26 cellular contexts compared by ENCODE assay signal in genomic region chr10:61814160-61814559, GRCh38.
DNase-seq lines count a peak whose midpoint lies in the region; ATAC-seq, FAIRE-seq and TF ChIP-seq lines count a peak whose summit lies in the region.
"Had no signal": no experiment of that assay in that cellular context is flagged by ENCODE, and none has a peak within 500 bp of the region (broad histone marks: within the 10 kb centered on the region; RNA-seq: fewer than 3 reads in every experiment).

No MANE protein-coding gene starts in this region.

- H3K4me1 ChIP-seq in HepG2 (ENCODE audit: insufficient read depth, low read length) (no peaks in the 10 kb centered on the region), right lobe of liver (no peaks in the 10 kb centered on the region), IMR-90 (ENCODE audit: control insufficient read depth, insufficient read depth, low read length) (no peaks in the 10 kb centered on the region), K562 (replicated peaks in 1 of 2; ENCODE audit: control insufficient read depth in 2 of 2, insufficient read depth in 2 of 2, low read length in 2 of 2) (peaks cover 8 to 18% of the 10 kb centered on the region in 2 experiments; a peak in 3 of 5 replicates)
- H3K4me1 ChIP-seq: BLaER1 treated with 17β-estradiol and CSF1 and Interleukin-3, amounts not matched to agents 10 nM and 100 nM had no signal

- POLR2A ChIA-PET in HepG2 (lab: Yijun Ruan, JAX) (no interaction called here), IMR-90 (lab: Charles Lee; ENCODE audit: unreplicated experiment) (no interaction called here), K562 (lab: Yijun Ruan, JAX) (interaction anchor here (1.6 to 1.7 kb wide), 2 partner anchors 9 to 16 kb away, joined by 6 to 8 read pairs; no protein-coding TSS in a partner anchor)

- TF ChIP-seq CTCF in HepG2 (CRISPR knock-in tag; IDR thresholded peaks at IDR 0.05) (no peak), right lobe of liver (IDR thresholded peaks at IDR 0.05) (no peak), IMR-90 (conservative IDR thresholded peaks at IDR 0.05; ENCODE audit: low read depth, low read length) (no peak), K562 (IDR thresholded peaks at IDR 0.05 in 2 of 3, conservative IDR thresholded peaks at IDR 0.05 in 1 of 3; ENCODE audit: insufficient read depth in 2 of 3, low read depth in 1 of 3, low read length in 3 of 3) (no peak)

- ATAC-seq in HepG2 (no peak), right lobe of liver (no peak), IMR-90 (ENCODE audit: low read depth) (no peak), K562 (no peak)
- ATAC-seq in stimulated activated memory B cell treated with anti-CD40 and anti-IgM and Interleukin-4, amounts not matched to agents 10 μg/mL and 1 μg/mL and 100 μg/mL, for 72 hours = peak; percentile 8
- ATAC-seq: CD8-positive, alpha-beta T cell; GM12878 had no signal

- H3K27ac ChIP-seq in HepG2 (ENCODE audit: extremely low read length, insufficient read depth, low read length) (no peak overlapping the region), right lobe of liver (no peak overlapping the region), IMR-90 (ENCODE audit: insufficient read depth, low read length) (no peak overlapping the region), K562 (ENCODE audit: extremely low read depth, low read depth, low read length) (no peak overlapping the region)
- H3K27ac ChIP-seq: BLaER1 treated with 17β-estradiol and CSF1 and Interleukin-3, amounts not matched to agents 10 nM and 100 nM; C4-2B had no signal

- H2BK20ac ChIP-seq in IMR-90 (ENCODE audit: low read depth, low read length) = no peak overlapping the region

- H3K36me3 Mint-ChIP-seq in stimulated activated memory B cell treated with anti-CD40 and anti-IgM and Interleukin-4, amounts not matched to agents 10 μg/mL and 1 μg/mL and 100 μg/mL, for 72 hours = no peaks in the 10 kb centered on the region
- H3K36me3 Mint-ChIP-seq: CD8-positive, alpha-beta T cell had no signal

- H3K4me2 ChIP-seq in HepG2 (ENCODE audit: low read depth, low read length) (no peak overlapping the region), IMR-90 (ENCODE audit: low read depth, low read length) (no peak overlapping the region), K562 (ENCODE audit: insufficient read depth, low read length) (no peak overlapping the region)
- H3K4me2 ChIP-seq: BLaER1 treated with 17β-estradiol and CSF1 and Interleukin-3, amounts not matched to agents 10 nM and 100 nM had no signal

- BruUV-seq in HepG2 (replicated peaks; lab: Mats Ljungman, UMichigan) (no TSS peak), IMR-90 (replicated peaks; lab: Mats Ljungman, UMichigan) (no TSS peak), K562 (replicated peaks; lab: Mats Ljungman, UMichigan) (no TSS peak)

- no peaks in the 10 kb centered on the region for H3K9me3 ChIP-seq in HepG2 (ENCODE audit: low read length)
- H3K9me3 ChIP-seq in right lobe of liver = no peaks in the 10 kb centered on the region
- H3K9me3 ChIP-seq in IMR-90 (ENCODE audit: control insufficient read depth, insufficient read depth, low read length) = no peaks in the 10 kb centered on the region
- H3K9me3 ChIP-seq in K562 (replicated peaks; ENCODE audit: control insufficient read depth, insufficient read depth, low read depth, low read length) = no peaks in the 10 kb centered on the region
- H3K9me3 ChIP-seq: BLaER1 treated with 17β-estradiol and CSF1 and Interleukin-3, amounts not matched to agents 10 nM and 100 nM had no signal

- H3K23ac ChIP-seq in IMR-90 (ENCODE audit: low read depth, low read length) = no peak overlapping the region

- no peak overlapping the region for H2BK15ac ChIP-seq in IMR-90 (ENCODE audit: low read depth, low read length)

- H2AFZ ChIP-seq in HepG2 (ENCODE audit: low read length) (no peak overlapping the region), IMR-90 (replicated peaks; ENCODE audit: low read length, poor library complexity) (no peak overlapping the region), K562 (ENCODE audit: low read depth, low read length) (no peak overlapping the region)

- H3K79me2 ChIP-seq in HepG2 (ENCODE audit: insufficient read depth, low read length) = no peaks in the 10 kb centered on the region
- H3K79me2 ChIP-seq in K562 (ENCODE audit: control insufficient read depth, insufficient read depth, low read length) = no peaks in the 10 kb centered on the region

- no peak overlapping the region for H2AK5ac ChIP-seq in IMR-90 (ENCODE audit: low read depth, low read length)

- TF ChIP-seq EP300 in HepG2 (IDR thresholded peaks at IDR 0.05; ENCODE audit: low read depth in 2 of 2, low read length in 2 of 2) = no peak
- no peak for TF ChIP-seq EP300 in HepG2 (CRISPR knock-in tag; IDR thresholded peaks at IDR 0.05; ENCODE audit: borderline replicate concordance)
- TF ChIP-seq EP300 in K562 (IDR thresholded peaks at IDR 0.05; ENCODE audit: low read length) = no peak

- H3K56ac ChIP-seq in IMR-90 (ENCODE audit: extremely low read depth, insufficient read depth, low read length) = no peak overlapping the region

- H4K5ac ChIP-seq in IMR-90 (ENCODE audit: low read depth, low read length) = no peak overlapping the region

- H3K27me3 Mint-ChIP-seq in stimulated activated memory B cell treated with anti-CD40 and anti-IgM and Interleukin-4, amounts not matched to agents 10 μg/mL and 1 μg/mL and 100 μg/mL, for 72 hours = no peaks in the 10 kb centered on the region
- H3K27me3 Mint-ChIP-seq: B cell; CD4-positive, alpha-beta T cell had no signal

- H4K20me1 ChIP-seq in HepG2 (ENCODE audit: insufficient read depth, low read length) (no peaks in the 10 kb centered on the region), IMR-90 (ENCODE audit: insufficient read depth, low read length) (no peaks in the 10 kb centered on the region), K562 (replicated peaks; ENCODE audit: control insufficient read depth, insufficient read depth, low read length) (no peaks in the 10 kb centered on the region)
- H4K20me1 ChIP-seq: BLaER1 treated with 17β-estradiol and CSF1 and Interleukin-3, amounts not matched to agents 10 nM and 100 nM had no signal

- DNase-seq in HepG2 (ENCODE audit: low spot score) = no peak
- DNase-seq in right lobe of liver = no peak
- no peak for DNase-seq in IMR-90
- DNase-seq in K562 (ENCODE audit: extremely low read depth in 1 of 4, low spot score in 3 of 4) = no peak
- no peak for DNase-seq in NCI-H526 (lab: John Stamatoyannopoulos, UW)
- no peak for DNase-seq in amygdala (lab: John Stamatoyannopoulos, UW)
- DNase-seq in GM12892 (ENCODE audit: insufficient read length) = no peak
- DNase-seq: 8988T; AML-193; CD4-positive, alpha-beta T cell; CD8-positive, alpha-beta T cell; COR-L47; DMS 273 treated with DMSO at 0.1 percent for 48 hours; DMS153; DMS53; DMS79; DND-41; EL; GDM1 had no signal

- H3K9me3 Mint-ChIP-seq in stimulated activated memory B cell treated with anti-CD40 and anti-IgM and Interleukin-4, amounts not matched to agents 10 μg/mL and 1 μg/mL and 100 μg/mL, for 72 hours = no peaks in the 10 kb centered on the region
- H3K9me3 Mint-ChIP-seq: CD4-positive, alpha-beta T cell; CD8-positive, alpha-beta T cell had no signal

- no peak overlapping the region for H3K14ac ChIP-seq in IMR-90 (replicated peaks; ENCODE audit: low read depth, low read length)

- no peaks in the 10 kb centered on the region for H3K27me3 ChIP-seq in HepG2 (ENCODE audit: control insufficient read depth in 1 of 2, insufficient read depth in 2 of 2, low read length in 2 of 2)
- H3K27me3 ChIP-seq in right lobe of liver = no peaks in the 10 kb centered on the region
- no peaks in the 10 kb centered on the region for H3K27me3 ChIP-seq in IMR-90 (ENCODE audit: control insufficient read depth, insufficient read depth, low read length)
- no peaks in the 10 kb centered on the region for H3K27me3 ChIP-seq in K562 (ENCODE audit: control insufficient read depth in 2 of 2, insufficient read depth in 2 of 2, low read length in 2 of 2)
- H3K27me3 ChIP-seq: BLaER1 treated with 17β-estradiol and CSF1 and Interleukin-3, amounts not matched to agents 10 nM and 100 nM had no signal

- TF ChIP-seq RAD21 in HepG2 (CRISPR knock-in tag; IDR thresholded peaks at IDR 0.05) = no peak
- TF ChIP-seq RAD21 in IMR-90 (IDR thresholded peaks at IDR 0.05; ENCODE audit: low read length) = no peak
- TF ChIP-seq RAD21 in K562 (CRISPR knock-in tag; conservative IDR thresholded peaks at IDR 0.05 in 1 of 2, IDR thresholded peaks at IDR 0.05 in 1 of 2) = no peak

- no peak overlapping the region for H3K4me3 Mint-ChIP-seq in stimulated activated memory B cell treated with anti-CD40 and anti-IgM and Interleukin-4, amounts not matched to agents 10 μg/mL and 1 μg/mL and 100 μg/mL, for 72 hours
- H3K4me3 Mint-ChIP-seq: B cell; CD4-positive, alpha-beta T cell; CD8-positive, alpha-beta T cell had no signal

- WGBS in HepG2 (ENCODE audit: low lambda C conversion rate) = 59% methylated on average over 2 of the region's 2 CpGs
- WGBS in right lobe of liver (ENCODE audit: insufficient coverage, low coverage, low lambda C conversion rate, missing lambda C conversion rate) = 67% methylated on average over 2 of the region's 2 CpGs
- WGBS in IMR-90 (ENCODE audit: extremely low coverage in 2 of 2, insufficient read length in 1 of 2), 2 experiments = 100% methylated on average over 1 of the region's 2 CpGs; no CpG with 5 or more reads in 1 of the 2 experiments
- WGBS in K562 (ENCODE audit: insufficient coverage, low coverage, missing lambda C conversion rate) = 80% methylated on average over 2 of the region's 2 CpGs

- no peak overlapping the region for H3K18ac ChIP-seq in IMR-90 (ENCODE audit: low read depth, low read length)

- no peaks in the 10 kb centered on the region for H3K79me1 ChIP-seq in IMR-90 (ENCODE audit: low read depth in 1 of 2, low read length in 2 of 2)

- no peak overlapping the region for H2BK120ac ChIP-seq in IMR-90 (ENCODE audit: low read depth, low read length)

- CTCF ChIA-PET in HepG2 (lab: Yijun Ruan, JAX; ENCODE audit: low intra/inter-chr PET ratio, low total read pairs) (no interaction called here), IMR-90 (lab: Yijun Ruan, JAX) (no interaction called here), K562 (lab: Yijun Ruan, JAX; ENCODE audit: low intra/inter-chr PET ratio) (no interaction called here)

- no peak for FAIRE-seq in HepG2 (lab: Jason Lieb, UNC)
- no peak for FAIRE-seq in K562 (lab: Jason Lieb, UNC)
- FAIRE-seq in GM12892 (lab: Jason Lieb, UNC) = no peak
- FAIRE-seq: A204.1, GM12878, GM19239 had no signal

- H3K36me3 ChIP-seq in HepG2 (replicated peaks in 1 of 2; ENCODE audit: control insufficient read depth in 1 of 2, insufficient read depth in 2 of 2, low read length in 2 of 2) (no peaks in the 10 kb centered on the region), right lobe of liver (no peaks in the 10 kb centered on the region), IMR-90 (ENCODE audit: control insufficient read depth, insufficient read depth, low read length) (no peaks in the 10 kb centered on the region), K562 (ENCODE audit: control insufficient read depth, insufficient read depth, low read length) (no peaks in the 10 kb centered on the region)
- H3K36me3 ChIP-seq: BLaER1 treated with 17β-estradiol and CSF1 and Interleukin-3, amounts not matched to agents 10 nM and 100 nM had no signal

- in situ Hi-C loops in HepG2 (cut with HindIII; ENCODE audit: extremely low pct_ligation_motif_present, low pct_unique_long_range_greater_than_20kb) = no loop called here
- in situ Hi-C loops in IMR-90 (cut with MboI; ENCODE audit: low sequenced_read_pairs) = no loop called here
- in situ Hi-C loops in K562 (cut with MboI) = no loop called here

- H3K27ac Mint-ChIP-seq in stimulated activated memory B cell treated with anti-CD40 and anti-IgM and Interleukin-4, amounts not matched to agents 10 μg/mL and 1 μg/mL and 100 μg/mL, for 72 hours = no peak overlapping the region
- H3K27ac Mint-ChIP-seq: B cell; CD4-positive, alpha-beta T cell; CD8-positive, alpha-beta T cell had no signal

- H3K4me1 Mint-ChIP-seq in stimulated activated memory B cell treated with anti-CD40 and anti-IgM and Interleukin-4, amounts not matched to agents 10 μg/mL and 1 μg/mL and 100 μg/mL, for 72 hours = peaks cover 12% of the 10 kb centered on the region
- H3K4me1 Mint-ChIP-seq: B cell had no signal

- H3K4me3 ChIP-seq in HepG2 (replicated peaks in 1 of 3; ENCODE audit: insufficient read depth in 1 of 3, low read depth in 2 of 3, low read length in 3 of 3) = no peak overlapping the region
- H3K4me3 ChIP-seq in right lobe of liver = no peak overlapping the region
- no peak overlapping the region for H3K4me3 ChIP-seq in IMR-90 (ENCODE audit: insufficient read depth, low read depth, low read length)
- H3K4me3 ChIP-seq in K562 = no peak overlapping the region
- H3K4me3 ChIP-seq: BLaER1 treated with 17β-estradiol and CSF1 and Interleukin-3, amounts not matched to agents 10 nM and 100 nM; GM12878 had no signal

- no peak overlapping the region for H2AK9ac ChIP-seq in IMR-90 (replicated peaks; ENCODE audit: low read depth, low read length, poor library complexity)

- no peak for TF ChIP-seq POLR2A in HepG2 (IDR thresholded peaks at IDR 0.05; ENCODE audit: insufficient read depth in 1 of 2, low read depth in 2 of 2, low read length in 2 of 2)
- no peak for TF ChIP-seq POLR2A in right lobe of liver (IDR thresholded peaks at IDR 0.05)
- no peak for TF ChIP-seq POLR2A in IMR-90 (IDR thresholded peaks at IDR 0.05; ENCODE audit: low read depth, low read length)
- TF ChIP-seq POLR2A in K562 (conservative IDR thresholded peaks at IDR 0.05) = no peak
- TF ChIP-seq POLR2A in GM12892 (IDR thresholded peaks at IDR 0.05; ENCODE audit: low read depth, low read length) = no peak

- H3K9me1 ChIP-seq in IMR-90 (ENCODE audit: insufficient read depth, low read length) = no peaks in the 10 kb centered on the region
- H3K9me1 ChIP-seq in K562 (ENCODE audit: control insufficient read depth, insufficient read depth, low read length) = no peaks in the 10 kb centered on the region

- dilution Hi-C loops in IMR-90 (cut with HindIII; ENCODE audit: low sequenced_read_pairs, unreplicated experiment) = no loop called here

- intact Hi-C loops in HepG2 (cut with micrococcal nuclease; ENCODE audit: unreplicated experiment) (no loop called here), right lobe of liver (cut with DNase I) (no loop called here), IMR-90 (cut with micrococcal nuclease) (no loop called here), K562 (cut with micrococcal nuclease) (no loop called here)

- no peak overlapping the region for H3K9ac ChIP-seq in HepG2 (ENCODE audit: insufficient read depth, low read depth, low read length)
- no peak overlapping the region for H3K9ac ChIP-seq in IMR-90 (ENCODE audit: low read depth, low read length)
- H3K9ac ChIP-seq in K562 (ENCODE audit: insufficient read depth in 1 of 2, low read depth in 2 of 2, low read length in 2 of 2) = no peak overlapping the region
- H3K9ac ChIP-seq: BLaER1 treated with 17β-estradiol and CSF1 and Interleukin-3, amounts not matched to agents 10 nM and 100 nM had no signal

- H2BK5ac ChIP-seq in IMR-90 (ENCODE audit: low read depth, low read length, poor library complexity, severe bottlenecking) = no peak overlapping the region

- H3K4ac ChIP-seq in IMR-90 (ENCODE audit: low read depth, low read length) = no peak overlapping the region

- H4K8ac ChIP-seq in IMR-90 (ENCODE audit: low read depth in 2 of 2, low read length in 2 of 2) = no peak overlapping the region

- no peak overlapping the region for H4K91ac ChIP-seq in IMR-90 (ENCODE audit: insufficient read depth, low read depth, low read length)

Comparison
In these comparisons a context has a peak if more than half of its experiments do, and no peak if none do; other contexts are left out.
1. Of the 241 proteins assayed by ChIP-seq in both HepG2 and K562: peak only in HepG2: none; only in K562: MAFG; in both: MAFF and MAFK; in neither: 238.